1 cellular context compared by ENCODE assay signal in the genomic region with DNA sequence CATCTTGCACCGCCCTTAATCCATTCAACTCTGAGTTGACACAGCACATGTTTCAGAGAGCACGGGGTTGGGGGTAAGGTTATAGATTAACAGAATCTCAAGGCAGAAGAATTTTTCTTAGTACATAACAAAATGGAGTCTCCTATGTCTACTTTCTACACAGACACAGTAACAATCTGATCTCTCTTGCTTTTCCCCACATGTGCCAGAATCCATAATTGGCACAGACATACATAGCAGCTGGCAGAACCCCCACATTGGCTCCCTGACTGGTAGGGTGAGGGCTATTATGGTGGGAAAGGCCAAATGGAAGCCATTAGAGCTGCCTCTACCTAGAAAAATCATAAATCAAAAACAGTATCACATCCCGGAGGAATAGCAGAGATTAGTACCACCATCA.
TF ChIP-seq lines count a peak whose summit lies in the region.

No MANE protein-coding gene starts in this region.

TF ChIP-seq in A549, 52 proteins besides CTCF, POLR2A, EP300 and RAD21 (continued from another document):
- peak; percentile 68; the same call in 1 of the 2 replicates for TF ChIP-seq HOXB13 (CRISPR knock-in tag; IDR thresholded peaks at IDR 0.05; ENCODE audit: low read depth)
